ENCODE assay signal across 23 cellular contexts in the genomic region with DNA sequence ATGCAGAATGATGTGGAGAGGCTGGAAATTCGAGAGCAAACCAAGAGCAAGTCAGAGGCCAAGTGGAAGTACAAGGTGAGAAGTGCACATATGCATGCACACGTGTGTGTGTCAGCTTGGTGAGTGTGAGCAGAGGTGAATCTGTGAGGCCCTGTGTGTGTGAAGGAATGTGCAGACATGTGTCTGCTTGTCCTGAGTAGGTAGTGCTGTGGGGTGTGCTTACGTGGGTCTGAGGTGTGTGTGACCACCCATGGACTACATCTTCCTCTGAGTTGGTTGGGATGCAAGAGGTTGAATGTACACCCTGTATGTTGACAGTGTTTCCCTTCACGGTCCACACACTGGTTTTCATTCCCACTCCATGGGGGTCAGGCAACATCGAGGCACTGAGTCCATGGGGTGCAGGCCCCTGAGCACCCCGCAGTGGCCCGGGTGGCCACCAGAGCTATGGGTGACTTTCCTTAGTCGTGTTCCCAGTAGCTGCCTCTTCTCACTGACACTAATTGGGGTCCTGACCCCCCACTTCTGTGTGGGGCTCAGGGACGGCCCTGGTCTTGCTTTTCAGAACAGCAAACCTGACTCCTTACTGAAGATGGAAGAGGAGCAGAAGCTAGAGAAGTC.
"Had no signal": no experiment of that assay in that cellular context is flagged by ENCODE, and none has a peak within 500 bp of the region (broad histone marks: within the 10 kb centered on the region; RNA-seq: fewer than 3 reads in every experiment).

No MANE protein-coding gene starts in this region.

- ATAC-seq: activated CD4-positive, CD25-positive, alpha-beta regulatory T cell treated with anti-CD3 and anti-CD28 coated beads, Interleukin-2, amount 50 U/mL, for 24 hours; activated T-helper 17 cell treated with anti-CD3 and anti-CD28 coated beads, Interleukin-2, amount 50 U/mL, for 72 hours; stimulated activated effector memory CD8-positive, alpha-beta T cell treated with anti-CD3 and anti-CD28 coated beads, Interleukin-12 subunit alpha, Interleukin-12 subunit beta, amount 100 ng/mL, for 72 hours had no signal

- H3K4me3 ChIP-seq: esophagus squamous epithelium, lung, ovary, sigmoid colon, thoracic aorta, vagina had no signal

- H3K27me3 ChIP-seq: esophagus squamous epithelium, neutrophil, ovary, sigmoid colon, vagina had no signal

- H3K9me3 ChIP-seq: esophagus squamous epithelium, neutrophil, ovary, sigmoid colon, thoracic aorta, vagina had no signal

- H3K36me3 ChIP-seq: ovary had no signal

- DNase-seq: activated CD4-positive, alpha-beta memory T cell treated with anti-CD3 and anti-CD28 coated beads for 36 hours; activated CD4-positive, alpha-beta T cell treated with anti-CD3 and anti-CD28 coated beads for 48 hours; activated naive CD4-positive, alpha-beta T cell; activated T-cell treated with anti-CD3 and anti-CD28 coated beads, Interleukin-2, amount 50 U/mL, for 4 hours; amniotic stem cell; dermis blood vessel endothelial cell; esophagus squamous epithelium; hippocampal formation; mesendoderm; small intestine; stimulated activated CD4-positive, alpha-beta T cell treated with anti-CD3 and anti-CD28 coated beads, Interleukin-4, amount 100 ng/mL, for 24 hours had no signal

- H3K27ac ChIP-seq: esophagus squamous epithelium, neutrophil, ovary, sigmoid colon, thoracic aorta, vagina had no signal

- FAIRE-seq: colon, frontal cortex, keratinocyte, small intestine had no signal

- H3K4me1 ChIP-seq: esophagus squamous epithelium, sigmoid colon, vagina had no signal
